Comparison of ENCODE assay signal across 8 cellular contexts in genomic region chr11:29293825-29294224, GRCh38.
DNase-seq lines count a peak whose midpoint lies in the region; ATAC-seq, FAIRE-seq and TF ChIP-seq lines count a peak whose summit lies in the region.

No MANE protein-coding gene starts in this region.

- peak overlapping the region; percentile 28 for H2AFZ ChIP-seq in endothelial cell of umbilical vein (ENCODE audit: low read depth, low read length)

- peaks cover 5 to 21% (median 15%) of the 10 kb centered on the region in 10 experiments; a peak in 16 of 20 replicates for H3K4me1 ChIP-seq in BLaER1 treated with 17β-estradiol and CSF1 and Interleukin-3, amounts not matched to agents 10 nM and 100 nM
- H3K4me1 ChIP-seq in endothelial cell of umbilical vein (ENCODE audit: control insufficient read depth, extremely low read depth, insufficient read depth, low read length) (peaks cover 14% of the 10 kb centered on the region), tibial artery (no peaks in the 10 kb centered on the region)

- intact Hi-C loops in endothelial cell of umbilical vein (cut with micrococcal nuclease) (no loop called here), tibial artery (cut with DNase I; ENCODE audit: low total_unique reads) (no loop called here)

- H3K9ac ChIP-seq in BLaER1 treated with 17β-estradiol and CSF1 and Interleukin-3, amounts not matched to agents 10 nM and 100 nM = no peak overlapping the region
- peak overlapping the region; percentile 43 for H3K9ac ChIP-seq in endothelial cell of umbilical vein (replicated peaks; ENCODE audit: extremely low read depth, insufficient read depth, low read length)

- H4K20me1 ChIP-seq in BLaER1 treated with 17β-estradiol and CSF1 and Interleukin-3, amounts not matched to agents 10 nM and 100 nM = no peaks in the 10 kb centered on the region
- H4K20me1 ChIP-seq in endothelial cell of umbilical vein (replicated peaks; ENCODE audit: control insufficient read depth, extremely low read depth, insufficient read depth, low read length) = no peaks in the 10 kb centered on the region

- ATAC-seq in GM21381 (IDR thresholded peaks at IDR 0.05; ENCODE audit: unreplicated experiment) (peak; percentile 86), HG03439 (IDR thresholded peaks at IDR 0.05; ENCODE audit: unreplicated experiment) (peak; percentile 99)

- dilution Hi-C loops in endothelial cell of umbilical vein (cut with MboI; ENCODE audit: extremely low pct_ligation_motif_present, low sequenced_read_pairs) = no loop called here

- no peak for TF ChIP-seq POLR2A in endothelial cell of umbilical vein (IDR thresholded peaks at IDR 0.05; ENCODE audit: low read depth, low read length)

- H3K9me1 ChIP-seq in endothelial cell of umbilical vein (replicated peaks; ENCODE audit: control insufficient read depth, extremely low read depth, insufficient read depth, low read length) = no peaks in the 10 kb centered on the region

- H3K4me3 ChIP-seq in BLaER1 treated with 17β-estradiol and CSF1 and Interleukin-3, amounts not matched to agents 10 nM and 100 nM = no peak overlapping the region
- H3K4me3 ChIP-seq in endothelial cell of umbilical vein (replicated peaks in 1 of 3; ENCODE audit: insufficient read depth in 1 of 3, low read depth in 1 of 3, low read length in 3 of 3) (no peak overlapping the region), tibial artery (no peak overlapping the region)

- POLR2A ChIA-PET in endothelial cell of umbilical vein (lab: Charles Lee) = no interaction called here

- peak; percentile 71 for FAIRE-seq in endothelial cell of umbilical vein (lab: Jason Lieb, UNC)

- H3K4me2 ChIP-seq in BLaER1 treated with 17β-estradiol and CSF1 and Interleukin-3, amounts not matched to agents 10 nM and 100 nM = peak overlapping the region; percentile 10 to 68 (median 39); a peak in 19 of 22 replicates
- H3K4me2 ChIP-seq in endothelial cell of umbilical vein (ENCODE audit: insufficient read depth, low read length) = peak overlapping the region; percentile 82

- H3K27ac ChIP-seq in BLaER1 treated with 17β-estradiol and CSF1 and Interleukin-3, amounts not matched to agents 10 nM and 100 nM = peak overlapping the region in 5 of 11 experiments; percentile 0 to 46 (median 12); a peak in 5 of 22 replicates
- H3K27ac ChIP-seq in endothelial cell of umbilical vein (ENCODE audit: insufficient read depth, low read depth, low read length) (peak overlapping the region; percentile 46), tibial artery (no peak overlapping the region)

- no peaks in the 10 kb centered on the region for H3K79me2 ChIP-seq in endothelial cell of umbilical vein (ENCODE audit: control insufficient read depth, insufficient read depth, low read length)

- no peaks in the 10 kb centered on the region for H3K27me3 ChIP-seq in BLaER1 treated with 17β-estradiol and CSF1 and Interleukin-3, amounts not matched to agents 10 nM and 100 nM
- no peaks in the 10 kb centered on the region for H3K27me3 ChIP-seq in endothelial cell of umbilical vein (ENCODE audit: control insufficient read depth in 2 of 2, insufficient read depth in 2 of 2, low read length in 2 of 2)
- no peaks in the 10 kb centered on the region for H3K27me3 ChIP-seq in tibial artery

- DNase-seq in endothelial cell of umbilical vein (ENCODE audit: low read depth, low spot score) (peak; percentile 81), NCI-H2107 (lab: John Stamatoyannopoulos, UW) (no peak), germinal center (ENCODE audit: low spot score) (no peak), tibial artery (no peak)
- no peak for DNase-seq in activated naive CD4-positive, alpha-beta T cell treated with Interleukin-2 at 50 U/mL for 16 hours

- no peaks in the 10 kb centered on the region for H3K9me3 ChIP-seq in BLaER1 treated with 17β-estradiol and CSF1 and Interleukin-3, amounts not matched to agents 10 nM and 100 nM (replicated peaks in 1 of 11)
- no peaks in the 10 kb centered on the region for H3K9me3 ChIP-seq in endothelial cell of umbilical vein (replicated peaks; ENCODE audit: control insufficient read depth, insufficient read depth, low read length)
- no peaks in the 10 kb centered on the region for H3K9me3 ChIP-seq in tibial artery

- TF ChIP-seq CTCF in endothelial cell of umbilical vein (IDR thresholded peaks at IDR 0.05; ENCODE audit: extremely low read depth in 1 of 2, insufficient read depth in 1 of 2, low read depth in 1 of 2, low read length in 2 of 2) (no peak), tibial artery (IDR thresholded peaks at IDR 0.05) (no peak)

- CTCF ChIA-PET in endothelial cell of umbilical vein (lab: Charles Lee) = interaction anchor here (0.7 to 1.9 kb wide), 3 partner anchors 10 to 1595 kb away, joined by 3 to 5 read pairs (median 4); no protein-coding TSS in a partner anchor

- no peaks in the 10 kb centered on the region for H3K36me3 ChIP-seq in BLaER1 treated with 17β-estradiol and CSF1 and Interleukin-3, amounts not matched to agents 10 nM and 100 nM
- no peaks in the 10 kb centered on the region for H3K36me3 ChIP-seq in endothelial cell of umbilical vein (ENCODE audit: control insufficient read depth in 2 of 2, extremely low read depth in 1 of 2, insufficient read depth in 2 of 2, low read length in 2 of 2)
- H3K36me3 ChIP-seq in tibial artery = no peaks in the 10 kb centered on the region

- no TSS peak for BruUV-seq in endothelial cell of umbilical vein (replicated peaks; lab: Mats Ljungman, UMichigan)

TF ChIP-seq in endothelial cell of umbilical vein, 7 proteins besides CTCF, POLR2A, EP300 and RAD21:
- TF ChIP-seq JUN (IDR thresholded peaks at IDR 0.05; ENCODE audit: borderline replicate concordance, insufficient read depth, insufficient read length, low read depth) (peak; percentile 77), GATA2 (IDR thresholded peaks at IDR 0.05; ENCODE audit: insufficient read depth, insufficient read length, low read depth, low read length) (no peak), EZH2 (IDR thresholded peaks at IDR 0.05; ENCODE audit: borderline replicate concordance, low read depth, low read length, severe bottlenecking) (no peak), MYC (IDR thresholded peaks at IDR 0.05; ENCODE audit: low read depth, low read length) (no peak), FOS (IDR thresholded peaks at IDR 0.05; ENCODE audit: borderline replicate concordance, insufficient read depth, low read length) (peak; percentile 65)
TF ChIP-seq in endothelial cell of umbilical vein: peak in this region for 2.
